ENCODE assay signal across 17 cellular contexts in the genomic region with DNA sequence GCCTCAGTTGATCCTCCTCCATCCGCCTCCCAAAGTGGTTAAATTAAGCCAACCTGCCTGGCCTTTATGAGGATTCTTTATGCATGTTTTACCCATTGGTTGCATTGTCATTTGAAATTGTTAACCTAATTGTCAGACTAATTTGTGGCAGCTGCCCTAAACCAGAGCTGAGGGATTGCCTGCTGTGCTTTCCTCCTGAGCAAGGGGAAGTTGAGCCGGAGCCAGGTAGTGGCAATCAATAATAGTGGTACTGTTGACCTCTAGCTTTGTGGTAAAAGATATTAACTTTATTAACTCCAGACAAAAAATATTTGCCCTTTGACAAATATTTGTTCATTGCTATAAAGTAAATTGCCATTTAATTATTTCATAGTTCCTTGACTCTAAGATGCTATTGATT. TPM values are rescaled to one million over a fixed set of nuclear protein-coding genes. Genes with fewer than 3 reads are reported as not detected.
A peak's percentile ranks its signal among the peaks of the same experiment; 100 is the strongest.
DNase-seq lines count a peak whose midpoint lies in the region; ATAC-seq, FAIRE-seq and TF ChIP-seq lines count a peak whose summit lies in the region.
"Had no signal": no experiment of that assay in that cellular context is flagged by ENCODE, and none has a peak within 500 bp of the region (broad histone marks: within the 10 kb centered on the region; RNA-seq: fewer than 3 reads in every experiment).

No MANE protein-coding gene starts in this region.

- WGBS in liver: 54% methylated on average over 2 of the region's 2 CpGs
- 56% methylated on average over 2 of the region's 2 CpGs for WGBS in HepG2 (ENCODE audit: low lambda C conversion rate)
- 16% methylated on average over 2 of the region's 2 CpGs; no CpG with 5 or more reads in 1 of the 2 experiments for WGBS in H1 (ENCODE audit: extremely low coverage in 1 of 2, insufficient coverage in 1 of 2, insufficient read length in 1 of 2, insufficient replicate concordance in 2 of 2, low coverage in 1 of 2, low lambda C conversion rate in 2 of 2, missing lambda C conversion rate in 1 of 2), 2 experiments
- WGBS in stomach, 5 donors: 43 to 69% (median 64%) methylated on average over 2 of the region's 2 CpGs
- WGBS in heart left ventricle, 4 donors: 98 to 100% (median 99%) methylated on average over 2 of the region's 2 CpGs

- H3K18ac ChIP-seq in H1 (ENCODE audit: extremely low read depth, low read length): no peak overlapping the region

- no peak overlapping the region for H3K56ac ChIP-seq in H1 (replicated peaks; ENCODE audit: insufficient read length, low read depth, low read length)

- H3K4me1 ChIP-seq in liver (ENCODE audit: control insufficient read depth in 4 of 4, insufficient read depth in 4 of 4, low read length in 3 of 4) (peaks cover 5 to 47% (median 31%) of the 10 kb centered on the region in 4 donors), HepG2 (ENCODE audit: insufficient read depth, low read length) (0 out of 2 replicates have a peak, but pooled peaks cover 10% of the 10 kb centered on the region), H1 (replicated peaks in 1 of 4; ENCODE audit: control insufficient read depth in 3 of 4, insufficient read depth in 4 of 4, low read length in 3 of 4) (peaks cover 8 to 22% (median 16%) of the 10 kb centered on the region in 4 experiments), stomach (peaks cover 5 to 18% (median 13%) of the 10 kb centered on the region in 4 donors), vagina (peaks cover 6% of the 10 kb centered on the region), heart left ventricle (peaks cover 0 to 24% (median 5%) of the 10 kb centered on the region in 12 donors)
- H3K4me1 ChIP-seq: HAP-1 had no signal

- no peak overlapping the region for H4K91ac ChIP-seq in H1 (replicated peaks; ENCODE audit: insufficient read length, low read length)

- H3K23me2 ChIP-seq in H1 (ENCODE audit: low read depth, low read length): peaks cover 7% of the 10 kb centered on the region

- BruUV-seq in HepG2 (replicated peaks; lab: Mats Ljungman, UMichigan): no TSS peak

- peak overlapping the region in 1 of 3 donors; percentile 8 for H3K4me3 ChIP-seq in liver (ENCODE audit: low read depth in 1 of 3, low read length in 3 of 3)
- H3K4me3 ChIP-seq in HepG2 (replicated peaks in 1 of 3; ENCODE audit: insufficient read depth in 1 of 3, low read depth in 2 of 3, low read length in 3 of 3): no peak overlapping the region
- H3K4me3 ChIP-seq in H1 (ENCODE audit: extremely low read depth in 1 of 4, insufficient read depth in 2 of 4, low read depth in 3 of 4, low read length in 4 of 4): peak overlapping the region in 1 of 4 experiments; percentile 22; a peak in 1 of 8 replicates
- H3K4me3 ChIP-seq in stomach: no peak overlapping the region
- H3K4me3 ChIP-seq in vagina: no peak overlapping the region
- H3K4me3 ChIP-seq in heart left ventricle: no peak overlapping the region
- H3K4me3 ChIP-seq: A549, HAP-1, K562 had no signal

- H2AK5ac ChIP-seq in H1 (ENCODE audit: low read depth, low read length): no peak overlapping the region

- H3K9me3 ChIP-seq in liver (ENCODE audit: control insufficient read depth in 4 of 4, low read length in 3 of 4): no peaks in the 10 kb centered on the region
- no peaks in the 10 kb centered on the region for H3K9me3 ChIP-seq in HepG2 (ENCODE audit: low read length)
- H3K9me3 ChIP-seq in H1 (ENCODE audit: insufficient read depth in 2 of 2, low read depth in 1 of 2, low read length in 1 of 2): no peaks in the 10 kb centered on the region
- no peaks in the 10 kb centered on the region for H3K9me3 ChIP-seq in stomach
- no peaks in the 10 kb centered on the region for H3K9me3 ChIP-seq in vagina
- no peaks in the 10 kb centered on the region for H3K9me3 ChIP-seq in heart left ventricle
- H3K9me3 ChIP-seq: A549, HAP-1 had no signal

- H3K4me2 ChIP-seq in HepG2 (ENCODE audit: low read depth, low read length): no peak overlapping the region
- peak overlapping the region; percentile 10 to 54; a peak in 3 of 4 replicates for H3K4me2 ChIP-seq in H1 (ENCODE audit: insufficient read depth in 1 of 2, low read depth in 2 of 2, low read length in 2 of 2)
- H3K4me2 ChIP-seq: A549 had no signal

- H2BK15ac ChIP-seq in H1 (ENCODE audit: low read length): no peak overlapping the region

- no peak for ATAC-seq in HepG2
- ATAC-seq in heart left ventricle: no peak
- no peak for ATAC-seq in GM18511 (IDR thresholded peaks at IDR 0.05; ENCODE audit: unreplicated experiment)
- ATAC-seq: A549, K562, T-cell had no signal

- intact Hi-C loops in HepG2 (cut with micrococcal nuclease; ENCODE audit: unreplicated experiment) (no loop called here), stomach (cut with DNase I; ENCODE audit: low total_unique reads) (no loop called here), vagina (cut with DNase I) (no loop called here), heart left ventricle (cut with DNase I) (loop anchor here in 2 of 10 donors (10.0 kb wide), 2 partner anchors 209 to 219 kb away; no protein-coding TSS in a partner anchor)

- no peak for FAIRE-seq in HepG2 (lab: Jason Lieb, UNC)
- FAIRE-seq in H1 (lab: Jason Lieb, UNC): no peak
- FAIRE-seq: A549, K562 had no signal

- H3K9ac ChIP-seq in liver (ENCODE audit: low read depth in 1 of 2, low read length in 2 of 2) (no peak overlapping the region), HepG2 (ENCODE audit: insufficient read depth, low read depth, low read length) (no peak overlapping the region), H1 (replicated peaks in 1 of 4; ENCODE audit: extremely low read depth in 1 of 4, low read depth in 3 of 4, low read length in 3 of 4) (no peak overlapping the region)

- no peak overlapping the region for H3K4ac ChIP-seq in H1 (replicated peaks; ENCODE audit: insufficient read length, low read depth, low read length)

- H3K14ac ChIP-seq in H1 (ENCODE audit: insufficient read length): no peak overlapping the region

- 0 out of 2 replicates have a peak overlapping the region, but pooled peaks have one; percentile 15 for H2BK20ac ChIP-seq in H1 (ENCODE audit: low read length)

- H3K27me3 ChIP-seq in liver (ENCODE audit: control insufficient read depth in 4 of 4, insufficient read depth in 4 of 4, low read length in 3 of 4) (no peaks in the 10 kb centered on the region), HepG2 (ENCODE audit: control insufficient read depth in 1 of 2, insufficient read depth in 2 of 2, low read length in 2 of 2) (no peaks in the 10 kb centered on the region), H1 (replicated peaks in 1 of 4; ENCODE audit: control insufficient read depth in 3 of 4, extremely low read depth in 1 of 4, insufficient read depth in 3 of 4, low read length in 3 of 4) (peaks cover 0 to 15% (median 6%) of the 10 kb centered on the region in 4 experiments; a peak in 4 of 7 replicates), stomach (no peaks in the 10 kb centered on the region), vagina (no peaks in the 10 kb centered on the region), heart left ventricle (no peaks in the 10 kb centered on the region)

- H2BK12ac ChIP-seq in H1 (ENCODE audit: low read depth, low read length): no peak overlapping the region

- no peak for DNase-seq in HepG2 (ENCODE audit: low spot score)
- DNase-seq in NCI-H146 treated with DMSO at 0.1 percent for 48 hours (lab: John Stamatoyannopoulos, UW; ENCODE audit: unreplicated experiment): peak; percentile 39
- no peak for DNase-seq in H1 (ENCODE audit: low read depth in 1 of 2, low spot score in 2 of 2)
- DNase-seq in stomach: peak; percentile 63
- DNase-seq in vagina (ENCODE audit: extremely low spot score in 2 of 2): no peak
- DNase-seq in heart left ventricle: no peak
- DNase-seq: GF-D8, NCI-H1092, NCI-H226, NCI-H526, T-cell had no signal

- H3K23ac ChIP-seq in H1 (ENCODE audit: insufficient read length): no peak overlapping the region

- H2BK120ac ChIP-seq in H1 (replicated peaks; ENCODE audit: low read depth, low read length): no peak overlapping the region

- no peak overlapping the region for H4K8ac ChIP-seq in H1 (ENCODE audit: extremely low read depth, insufficient read depth, low read length)

- H2AFZ ChIP-seq in HepG2 (ENCODE audit: low read length) (no peak overlapping the region), H1 (ENCODE audit: low read length) (no peak overlapping the region)

- peak in 1 of 2 donors; percentile 42 for TF ChIP-seq RAD21 in liver (IDR thresholded peaks at IDR 0.05)
- no peak for TF ChIP-seq RAD21 in HepG2 (CRISPR knock-in tag; IDR thresholded peaks at IDR 0.05)
- no peak for TF ChIP-seq RAD21 in H1 (IDR thresholded peaks at IDR 0.05 in 1 of 2, conservative IDR thresholded peaks at IDR 0.05 in 1 of 2; ENCODE audit: low read depth in 2 of 2, low read length in 2 of 2)

- in situ Hi-C loops in HepG2 (cut with HindIII; ENCODE audit: extremely low pct_ligation_motif_present, low pct_unique_long_range_greater_than_20kb): no loop called here

- TF ChIP-seq EP300 in HepG2 (IDR thresholded peaks at IDR 0.05; ENCODE audit: low read depth in 2 of 2, low read length in 2 of 2) (no peak), HepG2 (CRISPR knock-in tag; IDR thresholded peaks at IDR 0.05; ENCODE audit: borderline replicate concordance) (no peak), H1 (IDR thresholded peaks at IDR 0.05; ENCODE audit: borderline replicate concordance in 1 of 2, low read depth in 2 of 2, low read length in 2 of 2) (no peak), stomach (IDR thresholded peaks at IDR 0.05) (no peak)

- TF ChIP-seq POLR2A in HepG2 (IDR thresholded peaks at IDR 0.05; ENCODE audit: insufficient read depth in 1 of 2, low read depth in 2 of 2, low read length in 2 of 2) (no peak), H1 (IDR thresholded peaks at IDR 0.05; ENCODE audit: control extremely low read depth in 1 of 2, low read depth in 2 of 2, low read length in 2 of 2) (no peak), stomach (IDR thresholded peaks at IDR 0.05) (no peak), vagina (IDR thresholded peaks at IDR 0.05) (no peak), heart left ventricle (IDR thresholded peaks at IDR 0.05) (no peak)

- H4K5ac ChIP-seq in H1 (ENCODE audit: insufficient read length, low read depth, low read length): no peak overlapping the region

- POLR2A ChIA-PET in HepG2 (lab: Yijun Ruan, JAX): no interaction called here
- POLR2A ChIA-PET in H1 (lab: Charles Lee; ENCODE audit: partially characterized antibody): interaction anchor here (1.3 kb wide), 1 partner anchor 82 kb away, joined by 5 read pairs; no protein-coding TSS in a partner anchor

- H2BK5ac ChIP-seq in H1 (ENCODE audit: low read depth, low read length): peak overlapping the region; percentile 82; the same call in 1 of the 2 replicates

- CTCF ChIA-PET in HepG2 (lab: Yijun Ruan, JAX; ENCODE audit: low intra/inter-chr PET ratio, low total read pairs) (no interaction called here), H1 (lab: Charles Lee; ENCODE audit: partially characterized antibody) (interaction anchor here (1.0 to 2.0 kb wide), 5 partner anchors 20 to 83 kb away, joined by 3 to 6 read pairs (median 5); a partner anchor contains a TSS)

- no peaks in the 10 kb centered on the region for H3K36me3 ChIP-seq in liver (ENCODE audit: control insufficient read depth in 4 of 4, insufficient read depth in 3 of 4, low read depth in 1 of 4, low read length in 3 of 4)
- H3K36me3 ChIP-seq in HepG2 (replicated peaks in 1 of 2; ENCODE audit: control insufficient read depth in 1 of 2, insufficient read depth in 2 of 2, low read length in 2 of 2): no peaks in the 10 kb centered on the region
- 0 out of 8 replicates have a peak, but pooled peaks cover 0 to 2% (median 0%) of the 10 kb centered on the region in 4 experiments for H3K36me3 ChIP-seq in H1 (ENCODE audit: control insufficient read depth in 2 of 4, insufficient read depth in 4 of 4, low read length in 3 of 4)
- no peaks in the 10 kb centered on the region for H3K36me3 ChIP-seq in stomach
- H3K36me3 ChIP-seq in vagina: no peaks in the 10 kb centered on the region
- H3K36me3 ChIP-seq in heart left ventricle: no peaks in the 10 kb centered on the region
- H3K36me3 ChIP-seq: HAP-1 had no signal

- H4K20me1 ChIP-seq in HepG2 (ENCODE audit: insufficient read depth, low read length) (no peaks in the 10 kb centered on the region), H1 (replicated peaks in 1 of 2; ENCODE audit: control insufficient read depth in 1 of 2, insufficient read depth in 2 of 2, low read length in 2 of 2) (no peaks in the 10 kb centered on the region)

- H3K79me1 ChIP-seq in H1 (ENCODE audit: low read depth, low read length): no peaks in the 10 kb centered on the region; the same call in 1 of the 2 replicates

- TF ChIP-seq CTCF in liver (IDR thresholded peaks at IDR 0.05; ENCODE audit: low read depth, low read length, missing input control) (no peak), HepG2 (CRISPR knock-in tag; IDR thresholded peaks at IDR 0.05) (no peak), H1 (IDR thresholded peaks at IDR 0.05; ENCODE audit: control extremely low read depth in 1 of 3, insufficient read depth in 1 of 3, low read depth in 1 of 3, low read length in 3 of 3) (no peak), stomach (IDR thresholded peaks at IDR 0.05) (no peak), vagina (IDR thresholded peaks at IDR 0.05) (no peak), heart left ventricle (IDR thresholded peaks at IDR 0.05) (no peak)

- H3K27ac ChIP-seq in liver (ENCODE audit: low read depth in 1 of 2, low read length in 2 of 2) (no peak overlapping the region), HepG2 (ENCODE audit: extremely low read length, insufficient read depth, low read length) (no peak overlapping the region), H1 (ENCODE audit: low read depth, low read length) (no peak overlapping the region), stomach (no peak overlapping the region), vagina (no peak overlapping the region), heart left ventricle (no peak overlapping the region)
- H3K27ac ChIP-seq: A549 had no signal

- no peaks in the 10 kb centered on the region for H3K79me2 ChIP-seq in HepG2 (ENCODE audit: insufficient read depth, low read length)
- H3K79me2 ChIP-seq in H1 (ENCODE audit: control insufficient read depth in 1 of 2, insufficient read depth in 2 of 2, low read length in 2 of 2): peaks cover 0 to 14% of the 10 kb centered on the region in 2 experiments; a peak in 1 of 4 replicates

RNA-seq across cellular contexts. Expression of a gene that starts 5.6 kb away (rescaled TPM):
- 10 to 100 TPM; 27.7 to 33.6 TPM for total RNA-seq in liver
- polyA plus RNA-seq in liver: 10 to 100 TPM; 66.9 to 70.0 TPM
- total RNA-seq in HepG2 (2016; rRNA removed; fragmentation: Illumina TruSeq; extraction: Trizol): 7.8 and 19.0 TPM in 2 replicates
- total RNA-seq in HepG2 (2016; cell fraction: cytosol; rRNA removed; fragmentation: Illumina TruSeq; extraction: Trizol; ENCODE audit: low read depth): 2.1 and 2.4 TPM in 2 replicates
- total RNA-seq in HepG2 (2016; cell fraction: insoluble cytoplasmic fraction; rRNA removed; fragmentation: Illumina TruSeq; extraction: Trizol): 6.6 and 16.8 TPM in 2 replicates
- 9.1 and 9.3 TPM in 2 replicates for total RNA-seq in HepG2 (2016; cell fraction: membrane; rRNA removed; fragmentation: Illumina TruSeq; extraction: Trizol)
- 10.8 and 15.9 TPM in 2 replicates for total RNA-seq in HepG2 (2016; cell fraction: nucleus; rRNA removed; fragmentation: Illumina TruSeq; extraction: Trizol)
- polyA plus RNA-seq in HepG2 (2011; rRNA removed): 9.4 and 11.0 TPM in 2 replicates
- polyA plus RNA-seq in HepG2 (2011; cell fraction: cytosol; rRNA removed): 10.9 and 12.3 TPM in 2 replicates
- 5.4 and 6.6 TPM in 2 replicates for polyA plus RNA-seq in HepG2 (2011; cell fraction: nucleus; rRNA removed)
- 27.4 and 34.8 TPM in 2 replicates for polyA plus RNA-seq in HepG2 (2012)
- polyA plus RNA-seq in HepG2 (2016; cell fraction: cytosol; fragmentation: Illumina TruSeq; extraction: Trizol; ENCODE audit: low read depth): 14.7 and 15.9 TPM in 2 replicates
- 48.5 and 53.2 TPM in 2 replicates for polyA plus RNA-seq in HepG2 (2016; cell fraction: insoluble cytoplasmic fraction; fragmentation: Illumina TruSeq; extraction: Trizol; ENCODE audit: low read depth)
- 23.9 TPM in 2 replicates for polyA plus RNA-seq in HepG2 (2016; cell fraction: membrane; fragmentation: Illumina TruSeq; extraction: Trizol; ENCODE audit: low read depth)
- 33.3 and 37.3 TPM in 2 replicates for polyA plus RNA-seq in HepG2 (2016; cell fraction: nucleus; fragmentation: Illumina TruSeq; extraction: Trizol; ENCODE audit: insufficient read depth, low read depth)
- polyA minus RNA-seq in HepG2 (2011; rRNA and poly(A)+ RNA removed; ENCODE audit: low replicate concordance): 10.4 and 24.7 TPM in 2 replicates
- 12.1 and 17.4 TPM in 2 replicates for polyA minus RNA-seq in HepG2 (2011; cell fraction: cytosol; rRNA and poly(A)+ RNA removed)
- polyA minus RNA-seq in HepG2 (2011; cell fraction: nucleus; rRNA and poly(A)+ RNA removed): 6.2 and 7.6 TPM in 2 replicates
- 51.6 and 56.1 TPM in 2 replicates for total RNA-seq in H1 (2021; fragmentation: NEBNext Ultra II Directional; extraction: Animal tissue kit (Norgen Biotek cat#: 25700))
- 28.1 and 30.8 TPM in 2 replicates for polyA plus RNA-seq in H1 (2011; rRNA removed)
- polyA plus RNA-seq in H1 (2011; cell fraction: cytosol; rRNA removed): 27.7 TPM
- polyA plus RNA-seq in H1 (2011; cell fraction: nucleus; rRNA removed): 25.7 TPM
- 45.5 to 73.0 TPM (median 63.5 TPM) in 4 replicates for polyA plus RNA-seq in H1 (2012, experiment 1 of 2)
- polyA plus RNA-seq in H1 (2012, experiment 2 of 2): 50.7 TPM
- polyA plus RNA-seq in H1 (2013, experiment 1 of 2): 47.7 TPM
- polyA plus RNA-seq in H1 (2013, experiment 2 of 2): 46.0 TPM
- polyA minus RNA-seq in H1 (2011; rRNA and poly(A)+ RNA removed): 33.4 and 45.6 TPM in 2 replicates
- polyA minus RNA-seq in H1 (2011; cell fraction: cytosol; rRNA and poly(A)+ RNA removed): 35.2 TPM
- 19.9 TPM for polyA minus RNA-seq in H1 (2011; cell fraction: nucleus; rRNA and poly(A)+ RNA removed)
- total RNA-seq in stomach: 10 to 100 TPM in 2 of 5 donors, 1 to 10 TPM in 2, under 1 TPM in 1; 0.45 to 43.2 (median 8.2) TPM
- polyA plus RNA-seq in stomach: 10 to 100 TPM; 41.7 to 57.3 (median 51.8) TPM
- 47.6 TPM for total RNA-seq in vagina
- total RNA-seq in heart left ventricle: 10 to 100 TPM; 26.3 to 65.3 (median 52.6) TPM
- polyA plus RNA-seq in heart left ventricle: 10 to 100 TPM; 36.6 to 88.1 TPM

RNA-seq across cellular contexts. Expression of a gene that starts 38.5 kb away (rescaled TPM):
- total RNA-seq in liver (1 to 10 TPM; 4.4 to 8.0 TPM), HepG2 (2016; rRNA removed; fragmentation: Illumina TruSeq; extraction: Trizol) (4.2 and 7.8 TPM in 2 replicates), stomach (1 to 10 TPM in 3 of 5 donors, not detected in 2; 4.1 to 6.2 (median 4.8) TPM), vagina (11.0 TPM), heart left ventricle (1 to 10 TPM; 1.5 to 3.5 (median 2.6) TPM)
- polyA plus RNA-seq in liver (1 to 10 TPM; 1.7 to 2.0 TPM), HepG2 (2011; rRNA removed) (10.3 and 13.8 TPM in 2 replicates), H1 (2011; rRNA removed) (10.6 and 12.5 TPM in 2 replicates), stomach (under 1 TPM; 0.87 to 0.95 (median 0.92) TPM), heart left ventricle (1 to 10 TPM; 1.2 to 2.5 TPM)
- total RNA-seq in HepG2 (2016; cell fraction: cytosol; rRNA removed; fragmentation: Illumina TruSeq; extraction: Trizol; ENCODE audit: low read depth): 0.81 and 1.1 TPM in 2 replicates
- 4.7 and 7.7 TPM in 2 replicates for total RNA-seq in HepG2 (2016; cell fraction: insoluble cytoplasmic fraction; rRNA removed; fragmentation: Illumina TruSeq; extraction: Trizol)
- 2.1 and 2.3 TPM in 2 replicates for total RNA-seq in HepG2 (2016; cell fraction: membrane; rRNA removed; fragmentation: Illumina TruSeq; extraction: Trizol)
- 7.5 and 9.0 TPM in 2 replicates for total RNA-seq in HepG2 (2016; cell fraction: nucleus; rRNA removed; fragmentation: Illumina TruSeq; extraction: Trizol)
- polyA plus RNA-seq in HepG2 (2011; cell fraction: cytosol; rRNA removed): 8.2 and 8.5 TPM in 2 replicates
- polyA plus RNA-seq in HepG2 (2011; cell fraction: nucleus; rRNA removed): 5.0 and 5.6 TPM in 2 replicates
- 6.4 and 6.6 TPM in 2 replicates for polyA plus RNA-seq in HepG2 (2012)
- polyA plus RNA-seq in HepG2 (2016; cell fraction: cytosol; fragmentation: Illumina TruSeq; extraction: Trizol; ENCODE audit: low read depth): 0.17 and 0.25 TPM in 2 replicates
- 1.9 and 2.1 TPM in 2 replicates for polyA plus RNA-seq in HepG2 (2016; cell fraction: insoluble cytoplasmic fraction; fragmentation: Illumina TruSeq; extraction: Trizol; ENCODE audit: low read depth)
- 0.42 and 0.52 TPM in 2 replicates for polyA plus RNA-seq in HepG2 (2016; cell fraction: membrane; fragmentation: Illumina TruSeq; extraction: Trizol; ENCODE audit: low read depth)
- 5.1 and 6.7 TPM in 2 replicates for polyA plus RNA-seq in HepG2 (2016; cell fraction: nucleus; fragmentation: Illumina TruSeq; extraction: Trizol; ENCODE audit: insufficient read depth, low read depth)
- 17.2 and 40.0 TPM in 2 replicates for polyA minus RNA-seq in HepG2 (2011; rRNA and poly(A)+ RNA removed; ENCODE audit: low replicate concordance)
- polyA minus RNA-seq in HepG2 (2011; cell fraction: cytosol; rRNA and poly(A)+ RNA removed): 14.2 and 15.6 TPM in 2 replicates
- polyA minus RNA-seq in HepG2 (2011; cell fraction: nucleus; rRNA and poly(A)+ RNA removed): 15.6 and 20.3 TPM in 2 replicates
- 26.1 and 29.1 TPM in 2 replicates for total RNA-seq in H1 (2021; fragmentation: NEBNext Ultra II Directional; extraction: Animal tissue kit (Norgen Biotek cat#: 25700))
- polyA plus RNA-seq in H1 (2011; cell fraction: cytosol; rRNA removed): 14.3 TPM
- 14.0 TPM for polyA plus RNA-seq in H1 (2011; cell fraction: nucleus; rRNA removed)
- polyA plus RNA-seq in H1 (2012, experiment 1 of 2): 17.3 to 20.9 TPM (median 20.0 TPM) in 4 replicates
- 3.6 TPM for polyA plus RNA-seq in H1 (2012, experiment 2 of 2)
- 23.6 TPM for polyA plus RNA-seq in H1 (2013, experiment 1 of 2)
- polyA plus RNA-seq in H1 (2013, experiment 2 of 2): 21.9 TPM
- 72.0 and 78.7 TPM in 2 replicates for polyA minus RNA-seq in H1 (2011; rRNA and poly(A)+ RNA removed)
- polyA minus RNA-seq in H1 (2011; cell fraction: cytosol; rRNA and poly(A)+ RNA removed): 24.0 TPM
- 35.1 TPM for polyA minus RNA-seq in H1 (2011; cell fraction: nucleus; rRNA and poly(A)+ RNA removed)

RNA-seq across cellular contexts. Expression of a gene that starts 53.7 kb away (rescaled TPM):
- total RNA-seq in liver (under 1 TPM in 1 of 2 donors, not detected in 1; 0.17 TPM), HepG2 (2016; rRNA removed; fragmentation: Illumina TruSeq; extraction: Trizol) (not detected in 2 replicates), stomach (not detected), vagina (not detected), heart left ventricle (not detected)
- polyA plus RNA-seq in liver (under 1 TPM in 1 of 2 donors, not detected in 1; 0.13 TPM), HepG2 (2011; rRNA removed) (not detected in 2 replicates), H1 (2011; rRNA removed) (0.45 and 0.60 TPM in 2 replicates), stomach (under 1 TPM in 1 of 3 donors, not detected in 2; 0.18 TPM), heart left ventricle (under 1 TPM in 1 of 2 donors, not detected in 1; 0.11 TPM)
- not detected in 2 replicates for total RNA-seq in HepG2 (2016; cell fraction: cytosol; rRNA removed; fragmentation: Illumina TruSeq; extraction: Trizol; ENCODE audit: low read depth)
- not detected in 2 replicates for total RNA-seq in HepG2 (2016; cell fraction: insoluble cytoplasmic fraction; rRNA removed; fragmentation: Illumina TruSeq; extraction: Trizol)
- not detected in 2 replicates for total RNA-seq in HepG2 (2016; cell fraction: membrane; rRNA removed; fragmentation: Illumina TruSeq; extraction: Trizol)
- total RNA-seq in HepG2 (2016; cell fraction: nucleus; rRNA removed; fragmentation: Illumina TruSeq; extraction: Trizol): not detected in 2 replicates
- 0.12 TPM in 1 of 2 replicates, not detected in the other for polyA plus RNA-seq in HepG2 (2011; cell fraction: cytosol; rRNA removed)
- not detected in 2 replicates for polyA plus RNA-seq in HepG2 (2011; cell fraction: nucleus; rRNA removed)
- 0.31 and 0.55 TPM in 2 replicates for polyA plus RNA-seq in HepG2 (2012)
- not detected in 2 replicates for polyA plus RNA-seq in HepG2 (2016; cell fraction: cytosol; fragmentation: Illumina TruSeq; extraction: Trizol; ENCODE audit: low read depth)
- polyA plus RNA-seq in HepG2 (2016; cell fraction: insoluble cytoplasmic fraction; fragmentation: Illumina TruSeq; extraction: Trizol; ENCODE audit: low read depth): not detected in 2 replicates
- not detected in 2 replicates for polyA plus RNA-seq in HepG2 (2016; cell fraction: membrane; fragmentation: Illumina TruSeq; extraction: Trizol; ENCODE audit: low read depth)
- polyA plus RNA-seq in HepG2 (2016; cell fraction: nucleus; fragmentation: Illumina TruSeq; extraction: Trizol; ENCODE audit: insufficient read depth, low read depth): not detected in 2 replicates
- not detected in 2 replicates for polyA minus RNA-seq in HepG2 (2011; rRNA and poly(A)+ RNA removed; ENCODE audit: low replicate concordance)
- polyA minus RNA-seq in HepG2 (2011; cell fraction: cytosol; rRNA and poly(A)+ RNA removed): not detected in 2 replicates
- polyA minus RNA-seq in HepG2 (2011; cell fraction: nucleus; rRNA and poly(A)+ RNA removed): not detected in 2 replicates
- not detected in 2 replicates for total RNA-seq in H1 (2021; fragmentation: NEBNext Ultra II Directional; extraction: Animal tissue kit (Norgen Biotek cat#: 25700))
- 0.10 TPM for polyA plus RNA-seq in H1 (2011; cell fraction: cytosol; rRNA removed)
- 0.47 TPM for polyA plus RNA-seq in H1 (2011; cell fraction: nucleus; rRNA removed)
- polyA plus RNA-seq in H1 (2012, experiment 1 of 2): 0.41 TPM in 1 of 4 replicates, not detected in the others
- polyA plus RNA-seq in H1 (2012, experiment 2 of 2): not detected
- not detected for polyA plus RNA-seq in H1 (2013, experiment 1 of 2)
- not detected for polyA plus RNA-seq in H1 (2013, experiment 2 of 2)
- 0.83 and 2.2 TPM in 2 replicates for polyA minus RNA-seq in H1 (2011; rRNA and poly(A)+ RNA removed)
- polyA minus RNA-seq in H1 (2011; cell fraction: cytosol; rRNA and poly(A)+ RNA removed): not detected
- not detected for polyA minus RNA-seq in H1 (2011; cell fraction: nucleus; rRNA and poly(A)+ RNA removed)
- total RNA-seq: K562, T-cell had no signal
- polyA plus RNA-seq: A549, CD14-positive monocyte had no signal

Comparison
In these comparisons a context has a peak if more than half of its experiments do, and no peak if none do; other contexts are left out.
1. DNase-seq: peak in NCI-H146 treated with DMSO at 0.1 percent for 48 hours (single experiment) and stomach (single experiment); none in HepG2 (single experiment), H1 (0 of 2), vagina (0 of 2) and heart left ventricle (0 of 5).